8 cellular contexts compared by ENCODE assay signal in genomic region chr12:24822121-24822899, GRCh38.
A peak's percentile ranks its signal among the peaks of the same experiment; 100 is the strongest.
DNase-seq lines count a peak whose midpoint lies in the region; ATAC-seq and TF ChIP-seq lines count a peak whose summit lies in the region.

No MANE protein-coding gene starts in this region.

- H3K9ac ChIP-seq in mesenchymal stem cell (ENCODE audit: low read length): peak overlapping the region; percentile 12

- H2BK120ac ChIP-seq in mesenchymal stem cell (ENCODE audit: low read depth, low read length): no peak overlapping the region

- H4K91ac ChIP-seq in mesenchymal stem cell (ENCODE audit: low read length): no peak overlapping the region

- H2AK5ac ChIP-seq in mesenchymal stem cell (ENCODE audit: low read length, severe bottlenecking): no peak overlapping the region

- H3K27ac ChIP-seq in mesenchymal stem cell (ENCODE audit: low read length, poor library complexity, severe bottlenecking): peak overlapping the region; percentile 79

- no peak overlapping the region for H3K23ac ChIP-seq in mesenchymal stem cell (ENCODE audit: low read length in 2 of 2)

- H3K4me3 Mint-ChIP-seq in CD14-positive monocyte: no peak overlapping the region

- peaks cover 4% of the 10 kb centered on the region for H3K4me1 ChIP-seq in mesenchymal stem cell (ENCODE audit: control insufficient read depth, insufficient read depth, low read depth, low read length)

- TF ChIP-seq CTCF in CD14-positive monocyte (IDR thresholded peaks at IDR 0.05): no peak

- H2AFZ ChIP-seq in mesenchymal stem cell (ENCODE audit: low read depth, low read length): no peak overlapping the region

- peaks cover 0 to 3% of the 10 kb centered on the region in 2 donors for H3K36me3 Mint-ChIP-seq in CD14-positive monocyte

- no peaks in the 10 kb centered on the region for H3K79me1 ChIP-seq in mesenchymal stem cell (replicated peaks; ENCODE audit: low read length, poor library complexity, severe bottlenecking)

- no peaks in the 10 kb centered on the region for H3K9me3 ChIP-seq in mesenchymal stem cell (ENCODE audit: control insufficient read depth, low read length)

- H2BK5ac ChIP-seq in mesenchymal stem cell (ENCODE audit: low read depth, low read length, poor library complexity, severe bottlenecking): no peak overlapping the region

- H3K18ac ChIP-seq in mesenchymal stem cell (ENCODE audit: low read depth in 1 of 2, low read length in 2 of 2): no peak overlapping the region

- intact Hi-C loops in CD14-positive monocyte (cut with micrococcal nuclease): no loop called here

- no peak overlapping the region for H3K14ac ChIP-seq in mesenchymal stem cell (ENCODE audit: low read length in 2 of 2)

- H3K36me3 ChIP-seq in mesenchymal stem cell (ENCODE audit: control insufficient read depth in 1 of 2, insufficient read depth in 2 of 2, low read depth in 1 of 2, low read length in 2 of 2): peaks cover 3 to 27% of the 10 kb centered on the region in 2 experiments

- H3K27me3 Mint-ChIP-seq in CD14-positive monocyte (ENCODE audit: low read depth in 3 of 3): no peaks in the 10 kb centered on the region

- H3K27ac Mint-ChIP-seq in CD14-positive monocyte: no peak overlapping the region

- DNase-seq in LHCN-M2 (ENCODE audit: low read depth): peak; percentile 84
- DNase-seq in mesenchymal stem cell: peak; percentile 85
- no peak for DNase-seq in NCI-H82 (lab: John Stamatoyannopoulos, UW)
- DNase-seq in HuH-7.5 (ENCODE audit: low spot score): no peak
- no peak for DNase-seq in CD14-positive monocyte (ENCODE audit: low spot score)
- DNase-seq in GM19240 (ENCODE audit: insufficient read length, low spot score): no peak

- H3K4me3 ChIP-seq in mesenchymal stem cell (ENCODE audit: insufficient read depth in 1 of 2, low read depth in 1 of 2, low read length in 2 of 2): peak overlapping the region in 1 of 2 experiments; percentile 39

- no peak overlapping the region for H3K4me2 ChIP-seq in mesenchymal stem cell (ENCODE audit: low read length, poor library complexity, severe bottlenecking)

- H2BK12ac ChIP-seq in mesenchymal stem cell (ENCODE audit: low read length in 2 of 2): no peak overlapping the region

- ATAC-seq in GM18517 (IDR thresholded peaks at IDR 0.05; ENCODE audit: unreplicated experiment) (peak; percentile 73), GM21786 (IDR thresholded peaks at IDR 0.05; ENCODE audit: unreplicated experiment) (peak; percentile 84)

- H4K8ac ChIP-seq in mesenchymal stem cell (ENCODE audit: low read length): no peak overlapping the region

- 47% methylated on average over 4 of the region's 5 CpGs for WGBS in mesenchymal stem cell

- H3K9me3 Mint-ChIP-seq in CD14-positive monocyte: peaks cover 0 to 5% (median 0%) of the 10 kb centered on the region in 7 donors

- no peaks in the 10 kb centered on the region for H3K27me3 ChIP-seq in mesenchymal stem cell (ENCODE audit: control insufficient read depth in 1 of 2, insufficient read depth in 1 of 2, low read length in 2 of 2)

- peaks cover 9% of the 10 kb centered on the region for H3K4me1 Mint-ChIP-seq in CD14-positive monocyte

- no peak overlapping the region for H3K4ac ChIP-seq in mesenchymal stem cell (ENCODE audit: low read depth in 1 of 2, low read length in 2 of 2)

- H2BK15ac ChIP-seq in mesenchymal stem cell (ENCODE audit: low read depth, poor library complexity, severe bottlenecking): no peak overlapping the region

Comparison
In these comparisons a context has a peak if more than half of its experiments do, and no peak if none do; other contexts are left out.
1. DNase-seq: peak in LHCN-M2 (single experiment) and mesenchymal stem cell (single experiment); none in NCI-H82 (single experiment), HuH-7.5 (single experiment), CD14-positive monocyte (single experiment) and GM19240 (single experiment).